In genomic region chr22:39306456-39307361, GRCh38 we compare ENCODE assay signal across 8 cellular contexts. TPM values are rescaled to one million over a fixed set of nuclear protein-coding genes. Genes with fewer than 3 reads are reported as not detected.
A peak's percentile ranks its signal among the peaks of the same experiment; 100 is the strongest.
DNase-seq lines count a peak whose midpoint lies in the region; ATAC-seq and TF ChIP-seq lines count a peak whose summit lies in the region.

No MANE protein-coding gene starts in this region.

- no peak for ATAC-seq in GM21723 (IDR thresholded peaks at IDR 0.05; ENCODE audit: unreplicated experiment)

- no peak overlapping the region for H3K4me3 Mint-ChIP-seq in glutamatergic neuron (ENCODE audit: unreplicated experiment)

- peaks cover 5% of the 10 kb centered on the region for H3K9me3 Mint-ChIP-seq in glutamatergic neuron (ENCODE audit: unreplicated experiment)

- TF ChIP-seq CTCF in glutamatergic neuron (IDR thresholded peaks at IDR 0.05; ENCODE audit: partially characterized antibody, unreplicated experiment) = no peak

- H3K36me3 Mint-ChIP-seq in glutamatergic neuron (ENCODE audit: unreplicated experiment) = no peaks in the 10 kb centered on the region

- peaks cover 9% of the 10 kb centered on the region for H3K4me1 Mint-ChIP-seq in glutamatergic neuron (ENCODE audit: low read depth, unreplicated experiment)

- H3K27ac Mint-ChIP-seq in glutamatergic neuron (ENCODE audit: unreplicated experiment) = peak overlapping the region; percentile 19

- DNase-seq in COR-L47 (lab: John Stamatoyannopoulos, UW) = peak; percentile 23
- DNase-seq in M059J (ENCODE audit: low read depth) = peak; percentile 39
- peak; percentile 48 for DNase-seq in activated T-cell treated with anti-CD3 and anti-CD28 coated beads for 48 hours (ENCODE audit: low read depth)
- DNase-seq in glutamatergic neuron = no peak
- peak; percentile 42 for DNase-seq in stimulated activated CD8-positive, alpha-beta memory T cell treated with anti-CD3 and anti-CD28 coated beads, Interleukin-4, amount 100 ng/mL, for 24 hours (ENCODE audit: low read depth)
- no peak for DNase-seq in DMS153 (lab: John Stamatoyannopoulos, UW)
- no peak for DNase-seq in occipital lobe (lab: John Stamatoyannopoulos, UW)

- peaks cover 3% of the 10 kb centered on the region for H3K27me3 Mint-ChIP-seq in glutamatergic neuron (ENCODE audit: unreplicated experiment)

RNA-seq across cellular contexts. Expression of gene RPL3, which starts 12.7 kb away (rescaled TPM):
- 627 and 755 TPM in 2 replicates for total RNA-seq in M059J (2014; rRNA removed; shearing (Covaris generic))
- total RNA-seq in glutamatergic neuron (ENCODE audit: unreplicated experiment) (1,061 TPM), occipital lobe (1,406 TPM)

RNA-seq across cellular contexts. Expression of gene SYNGR1, which starts 43.1 kb away (rescaled TPM):
- 13.6 and 14.9 TPM in 2 replicates for total RNA-seq in M059J (2014; rRNA removed; shearing (Covaris generic))
- total RNA-seq in glutamatergic neuron (ENCODE audit: unreplicated experiment) (49.5 TPM), occipital lobe (63.9 TPM)

Comparison
In these comparisons a context has a peak if more than half of its experiments do, and no peak if none do; other contexts are left out.
1. DNase-seq: peak in COR-L47 (single experiment), M059J (single experiment), activated T-cell treated with anti-CD3 and anti-CD28 coated beads for 48 hours (single experiment) and stimulated activated CD8-positive, alpha-beta memory T cell treated with anti-CD3 and anti-CD28 coated beads, Interleukin-4, amount 100 ng/mL, for 24 hours (single experiment); none in glutamatergic neuron (single experiment), DMS153 (single experiment) and occipital lobe (single experiment).